Comparison of ENCODE assay signal across 24 cellular contexts in the genomic region with DNA sequence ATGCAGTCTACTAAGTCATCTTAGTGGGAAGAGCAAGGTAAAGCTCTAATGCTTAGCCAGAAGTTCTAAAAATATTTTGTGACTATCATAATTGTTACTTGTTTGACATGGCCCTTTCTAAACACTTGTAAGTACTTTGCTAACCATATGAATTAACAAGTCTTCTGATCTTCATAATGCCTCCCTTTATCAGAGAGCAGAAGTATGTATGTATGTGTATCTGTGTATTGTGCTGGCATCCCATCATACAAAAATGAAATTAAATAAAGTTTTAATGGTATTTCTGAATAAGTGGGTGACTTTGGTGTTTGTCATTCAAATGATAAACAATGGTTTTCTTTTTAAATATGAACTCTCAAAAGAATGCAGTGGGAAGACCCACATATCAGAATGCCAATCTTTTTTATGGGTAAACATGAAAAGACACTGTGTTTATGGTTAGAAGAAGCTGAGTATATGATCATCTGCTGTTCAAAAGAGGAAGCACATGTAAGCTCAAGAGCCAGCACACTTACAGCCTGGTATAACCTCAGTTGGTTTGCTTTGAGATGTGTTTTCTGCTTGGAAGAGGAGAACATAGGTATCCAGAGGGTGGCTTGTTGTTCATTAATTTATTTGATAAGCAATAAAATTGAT.
DNase-seq lines count a peak whose midpoint lies in the region; ATAC-seq and TF ChIP-seq lines count a peak whose summit lies in the region.
"Had no signal": no experiment of that assay in that cellular context is flagged by ENCODE, and none has a peak within 500 bp of the region (broad histone marks: within the 10 kb centered on the region; RNA-seq: fewer than 3 reads in every experiment).

No MANE protein-coding gene starts in this region.

- ATAC-seq in psoas muscle (peak in 1 of 4 donors; percentile 33), HG02642 (IDR thresholded peaks at IDR 0.05; ENCODE audit: poor library complexity, unreplicated experiment) (no peak)
- ATAC-seq: left lung, right cardiac atrium had no signal

- H3K9me3 ChIP-seq in psoas muscle = no peaks in the 10 kb centered on the region
- H3K9me3 ChIP-seq: BLaER1 treated with 17β-estradiol and CSF1 and Interleukin-3, amounts not matched to agents 10 nM and 100 nM; left lung; SK-N-SH; transverse colon had no signal

- no peak for TF ChIP-seq CTCF in LNCaP clone FGC (IDR thresholded peaks at IDR 0.05; ENCODE audit: control insufficient read depth, extremely low read depth, insufficient read depth)
- no peak for TF ChIP-seq CTCF in psoas muscle (IDR thresholded peaks at IDR 0.05)

- H3K36me3 ChIP-seq in psoas muscle (ENCODE audit: insufficient read depth in 1 of 2, low read depth in 1 of 2) = no peaks in the 10 kb centered on the region
- H3K36me3 ChIP-seq: BLaER1 treated with 17β-estradiol and CSF1 and Interleukin-3, amounts not matched to agents 10 nM and 100 nM; brain microvascular endothelial cell; left lung; transverse colon had no signal

- no peaks in the 10 kb centered on the region for H3K27me3 ChIP-seq in psoas muscle (ENCODE audit: insufficient read depth in 3 of 3, low read length in 2 of 3)
- H3K27me3 ChIP-seq: BLaER1 treated with 17β-estradiol and CSF1 and Interleukin-3, amounts not matched to agents 10 nM and 100 nM; brain microvascular endothelial cell; left lung; transverse colon had no signal

- in situ Hi-C loops in ACHN (cut with HindIII; ENCODE audit: low pct_ligation_motif_present, low pct_unique_long_range_greater_than_20kb, low sequenced_read_pairs) = no loop called here

- H3K4me1 ChIP-seq in psoas muscle = peaks cover 27% of the 10 kb centered on the region
- H3K4me1 ChIP-seq: BLaER1 treated with 17β-estradiol and CSF1 and Interleukin-3, amounts not matched to agents 10 nM and 100 nM had no signal

- H3K27ac ChIP-seq in psoas muscle = peak overlapping the region; percentile 26
- H3K27ac ChIP-seq: BLaER1 treated with 17β-estradiol and CSF1 and Interleukin-3, amounts not matched to agents 10 nM and 100 nM; brain microvascular endothelial cell; left lung; RWPE1; transverse colon had no signal

- peak; percentile 17 for DNase-seq in EL
- DNase-seq in LNCaP clone FGC (ENCODE audit: low read depth) = peak; percentile 91
- DNase-seq in SKM-1 (lab: John Stamatoyannopoulos, UW; ENCODE audit: unreplicated experiment) = peak; percentile 53
- DNase-seq in psoas muscle = no peak
- no peak for DNase-seq in ACHN
- no peak for DNase-seq in NCI-H1417 treated with DMSO at 0.1 percent for 48 hours (lab: John Stamatoyannopoulos, UW)
- DNase-seq: activated B cell treated with CpG ODN at 0.5 μM for 24 hours; activated CD4-positive, alpha-beta memory T cell treated with anti-CD3 and anti-CD28 coated beads for 36 hours; activated CD8-positive, alpha-beta memory T cell treated with anti-CD3 and anti-CD28 coated beads, Interleukin-2, amount 50 U/mL, for 48 hours; activated naive CD4-positive, alpha-beta T cell treated with anti-CD3 and anti-CD28 coated beads, Interleukin-2, amount 10 ng/mL, durations not matched to agents 7 days and 5 days; amniotic stem cell; brain microvascular endothelial cell; left lung; mesendoderm; NCI-H1694; NCI-H2171; NCI-H526; right cardiac atrium; SK-N-SH; stimulated activated CD4-positive, alpha-beta T cell treated with anti-CD3 and anti-CD28 coated beads, Interleukin-2, amount 100 ng/mL, for 48 hours; transverse colon had no signal

- H3K4me3 ChIP-seq in LNCaP clone FGC (ENCODE audit: low read depth, low read length) (no peak overlapping the region), psoas muscle (no peak overlapping the region)
- H3K4me3 ChIP-seq: BLaER1 treated with 17β-estradiol and CSF1 and Interleukin-3, amounts not matched to agents 10 nM and 100 nM; left lung; transverse colon had no signal

- intact Hi-C loops in psoas muscle (cut with DNase I) = no loop called here

Comparison
In these comparisons a context has a peak if more than half of its experiments do, and no peak if none do; other contexts are left out.
1. DNase-seq: peak in EL (single experiment), LNCaP clone FGC (single experiment) and SKM-1 (single experiment); none in psoas muscle (0 of 2), ACHN (single experiment) and NCI-H1417 treated with DMSO at 0.1 percent for 48 hours (single experiment).